In the genomic region with DNA sequence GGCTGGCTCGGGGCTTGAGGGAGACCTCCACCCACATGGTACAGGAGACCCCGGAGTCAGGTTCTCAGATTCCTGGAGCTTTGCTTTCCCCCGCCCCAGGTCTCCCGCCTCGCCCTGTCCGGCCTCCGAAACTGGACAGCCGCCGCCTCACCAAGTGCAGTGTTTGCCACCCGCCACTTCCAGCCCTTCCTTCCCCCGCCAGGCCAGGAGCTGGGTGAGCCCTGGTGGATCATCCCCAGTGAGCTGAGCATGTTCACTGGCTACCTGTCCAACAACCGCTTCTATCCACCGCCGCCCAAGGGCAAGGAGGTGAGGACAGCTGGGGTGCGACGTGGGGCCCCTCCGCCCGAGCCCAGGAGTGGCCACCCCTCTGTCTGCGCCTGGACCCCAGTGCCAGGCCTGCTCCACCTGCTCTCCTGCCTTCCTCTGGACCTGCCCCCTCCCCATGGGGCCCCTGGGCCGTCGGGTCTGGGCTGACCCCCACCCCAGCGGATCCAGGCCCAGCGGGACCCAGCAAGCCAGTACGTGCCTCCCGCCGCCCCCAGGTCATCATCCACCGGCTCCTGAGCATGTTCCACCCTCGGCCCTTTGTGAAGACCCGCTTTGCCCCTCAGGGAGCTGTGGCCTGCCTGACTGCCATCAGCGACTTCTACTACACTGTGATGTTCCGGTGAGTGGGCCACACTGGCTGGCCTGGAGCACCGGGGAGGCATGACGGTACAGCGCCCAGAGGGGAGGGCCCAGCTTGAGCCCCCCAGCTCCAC, we compare ENCODE assay signal across 1 cellular context.
TF ChIP-seq lines count a peak whose summit lies in the region.

No MANE protein-coding gene starts in this region.

TF ChIP-seq in HEK293, 187 proteins besides CTCF, POLR2A, EP300 and RAD21:
- TF ChIP-seq, protein P1, sequence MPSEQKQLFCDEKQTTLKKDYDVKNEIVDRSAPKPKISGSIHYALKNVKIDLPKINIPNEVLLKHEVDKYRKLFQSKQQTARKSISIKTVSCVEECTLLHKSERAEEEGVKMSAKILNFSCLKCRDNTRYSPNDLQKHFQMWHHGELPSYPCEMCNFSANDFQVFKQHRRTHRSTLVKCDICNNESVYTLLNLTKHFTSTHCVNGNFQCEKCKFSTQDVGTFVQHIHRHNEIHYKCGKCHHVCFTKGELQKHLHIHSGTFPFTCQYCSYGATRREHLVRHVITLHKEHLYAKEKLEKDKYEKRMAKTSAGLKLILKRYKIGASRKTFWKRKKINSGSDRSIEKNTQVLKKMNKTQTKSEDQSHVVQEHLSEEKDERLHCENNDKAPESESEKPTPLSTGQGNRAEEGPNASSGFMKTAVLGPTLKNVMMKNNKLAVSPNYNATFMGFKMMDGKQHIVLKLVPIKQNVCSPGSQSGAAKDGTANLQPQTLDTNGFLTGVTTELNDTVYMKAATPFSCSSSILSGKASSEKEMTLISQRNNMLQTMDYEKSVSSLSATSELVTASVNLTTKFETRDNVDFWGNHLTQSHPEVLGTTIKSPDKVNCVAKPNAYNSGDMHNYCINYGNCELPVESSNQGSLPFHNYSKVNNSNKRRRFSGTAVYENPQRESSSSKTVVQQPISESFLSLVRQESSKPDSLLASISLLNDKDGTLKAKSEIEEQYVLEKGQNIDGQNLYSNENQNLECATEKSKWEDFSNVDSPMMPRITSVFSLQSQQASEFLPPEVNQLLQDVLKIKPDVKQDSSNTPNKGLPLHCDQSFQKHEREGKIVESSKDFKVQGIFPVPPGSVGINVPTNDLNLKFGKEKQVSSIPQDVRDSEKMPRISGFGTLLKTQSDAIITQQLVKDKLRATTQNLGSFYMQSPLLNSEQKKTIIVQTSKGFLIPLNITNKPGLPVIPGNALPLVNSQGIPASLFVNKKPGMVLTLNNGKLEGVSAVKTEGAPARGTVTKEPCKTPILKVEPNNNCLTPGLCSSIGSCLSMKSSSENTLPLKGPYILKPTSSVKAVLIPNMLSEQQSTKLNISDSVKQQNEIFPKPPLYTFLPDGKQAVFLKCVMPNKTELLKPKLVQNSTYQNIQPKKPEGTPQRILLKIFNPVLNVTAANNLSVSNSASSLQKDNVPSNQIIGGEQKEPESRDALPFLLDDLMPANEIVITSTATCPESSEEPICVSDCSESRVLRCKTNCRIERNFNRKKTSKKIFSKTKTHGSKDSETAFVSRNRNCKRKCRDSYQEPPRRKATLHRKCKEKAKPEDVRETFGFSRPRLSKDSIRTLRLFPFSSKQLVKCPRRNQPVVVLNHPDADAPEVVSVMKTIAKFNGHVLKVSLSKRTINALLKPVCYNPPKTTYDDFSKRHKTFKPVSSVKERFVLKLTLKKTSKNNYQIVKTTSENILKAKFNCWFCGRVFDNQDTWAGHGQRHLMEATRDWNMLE (tag by site-specific recombination; conservative IDR thresholded peaks at IDR 0.05; ENCODE audit: low read depth) = no peak
- TF ChIP-seq PRDM6 (tag by site-specific recombination; IDR thresholded peaks at IDR 0.05) = no peak
- TF ChIP-seq ZBTB11 (tag by site-specific recombination; conservative IDR thresholded peaks at IDR 0.05; ENCODE audit: low read depth) = no peak
- TF ChIP-seq GLIS2 (tag by site-specific recombination; IDR thresholded peaks at IDR 0.05) = peak; percentile 22; the same call in 1 of the 2 replicates
- TF ChIP-seq WT1 (tag by site-specific recombination; IDR thresholded peaks at IDR 0.05) = no peak
- TF ChIP-seq ZNF692 (tag by site-specific recombination; IDR thresholded peaks at IDR 0.05) = no peak
- TF ChIP-seq PATZ1 (tag by site-specific recombination; IDR thresholded peaks at IDR 0.05) = peak; percentile 20; the same call in 1 of the 2 replicates
